29 cellular contexts compared by ENCODE assay signal in the genomic region with DNA sequence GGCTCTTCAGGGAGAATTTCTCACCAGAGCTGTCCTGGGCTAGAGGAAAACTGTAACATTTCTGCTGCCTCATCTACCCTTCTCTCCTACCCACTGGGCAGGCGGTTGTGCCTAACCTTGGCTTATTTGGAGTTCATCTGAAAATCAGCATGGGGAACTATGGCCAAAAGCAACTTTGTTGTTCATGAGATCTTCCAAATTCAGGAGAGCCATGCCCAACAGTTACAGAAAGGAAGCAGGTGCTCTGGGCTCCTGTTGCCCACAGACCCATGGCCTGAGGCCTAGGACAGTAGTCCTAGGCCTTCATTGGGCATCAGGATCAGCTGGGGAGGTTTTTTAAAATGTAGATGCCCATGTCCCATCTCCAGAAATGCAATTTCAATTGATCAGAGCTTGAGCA.
"Had no signal": no experiment of that assay in that cellular context is flagged by ENCODE, and none has a peak within 500 bp of the region (broad histone marks: within the 10 kb centered on the region; RNA-seq: fewer than 3 reads in every experiment).

No MANE protein-coding gene starts in this region.

- H3K4me1 ChIP-seq: SJSA1 had no signal

- H3K4me3 ChIP-seq: MG63, SJSA1 had no signal

- H3K36me3 ChIP-seq: MG63, SJSA1 had no signal

- ATAC-seq: activated naive CD4-positive, alpha-beta T cell treated with anti-CD3 and anti-CD28 coated beads, Interleukin-2, amount 50 U/mL, for 72 hours; activated naive CD8-positive, alpha-beta T cell treated with anti-CD3 and anti-CD28 coated beads, Interleukin-2, amount 50 U/mL, for 24 hours; activated T-cell treated with anti-CD3 and anti-CD28 coated beads, Interleukin-2, amount 50 U/mL, for 72 hours; activated T-helper 17 cell treated with anti-CD3 and anti-CD28 coated beads, Interleukin-2, amount 50 U/mL, for 72 hours; Panc1 had no signal

- FAIRE-seq: bronchial epithelial cell, TTC549 had no signal

- H3K9me3 ChIP-seq: SJSA1 had no signal

- H3K27ac ChIP-seq: SJSA1 had no signal

- H3K27me3 ChIP-seq: MG63, SJSA1 had no signal

- DNase-seq: activated CD4-positive, alpha-beta T cell treated with anti-CD3 and anti-CD28 coated beads, Interleukin-2, amount 10 ng/mL, durations not matched to agents 24 days and 14 days; activated CD4-positive, alpha-beta T cell treated with anti-CD3 and anti-CD28 coated beads, Interleukin-2, amount 50 U/mL, for 4 hours; activated gamma-delta T cell treated with Interleukin-2 at 50 U/mL for 16 hours; activated naive CD4-positive, alpha-beta T cell treated with anti-CD3 and anti-CD28 coated beads for 36 hours; activated naive CD8-positive, alpha-beta T cell treated with anti-CD3 and anti-CD28 coated beads, Interleukin-2, amount 50 U/mL, for 24 hours; activated T-cell treated with anti-CD3 and anti-CD28 coated beads, Interleukin-2, amount 50 U/mL, for 1 hour; activated T-cell treated with anti-CD3 and anti-CD28 coated beads, Interleukin-2, amount 50 U/mL, for 72 hours; anterior cingulate cortex; caudate nucleus; cerebellar nuclear complex; Kasumi-1; KG1; MG63; NCI-H1048; NCI-H1105 treated with DMSO at 0.1 percent for 48 hours; NCI-H1436; NCI-H1694; NCI-H1930; NCI-H2081 treated with DMSO at 0.1 percent for 48 hours; NCI-H345; NCI-H524 treated with DMSO at 0.1 percent for 48 hours; SHP77 treated with DMSO at 0.1 percent for 48 hours; T1000 had no signal
